16 cellular contexts compared by ENCODE assay signal in genomic region chr5:169547508-169547907, GRCh38. TPM values are rescaled to one million over a fixed set of nuclear protein-coding genes. Genes with fewer than 3 reads are reported as not detected.
DNase-seq lines count a peak whose midpoint lies in the region; FAIRE-seq and TF ChIP-seq lines count a peak whose summit lies in the region.
"Had no signal": no experiment of that assay in that cellular context is flagged by ENCODE, and none has a peak within 500 bp of the region (broad histone marks: within the 10 kb centered on the region; RNA-seq: fewer than 3 reads in every experiment).

No MANE protein-coding gene starts in this region.

- H3K4me2 ChIP-seq in parathyroid adenoma (ENCODE audit: low read length) = no peak overlapping the region

- H3K9me3 ChIP-seq in parathyroid adenoma (ENCODE audit: control insufficient read depth, low read length) = no peaks in the 10 kb centered on the region
- H3K9me3 ChIP-seq: tibial nerve had no signal

- H3K9ac ChIP-seq in parathyroid adenoma = no peak overlapping the region

- H3K36me3 ChIP-seq in bronchial epithelial cell (ENCODE audit: control insufficient read depth, insufficient read depth, low read length) (no peaks in the 10 kb centered on the region), parathyroid adenoma (ENCODE audit: control insufficient read depth, insufficient read depth, low read length) (no peaks in the 10 kb centered on the region)
- H3K36me3 ChIP-seq: tibial nerve had no signal

- peak; percentile 50 for FAIRE-seq in bronchial epithelial cell (lab: Jason Lieb, UNC)
- FAIRE-seq: A204.1, colon, GM12891 had no signal

- peak overlapping the region; percentile 47 for H2AFZ ChIP-seq in parathyroid adenoma

- H3K4me3 ChIP-seq in bronchial epithelial cell (ENCODE audit: low read depth, low read length) (no peak overlapping the region), parathyroid adenoma (ENCODE audit: low read depth, low read length) (no peak overlapping the region)
- H3K4me3 ChIP-seq: tibial nerve had no signal

- no peak for TF ChIP-seq RAD21 in Ishikawa (IDR thresholded peaks at IDR 0.05; ENCODE audit: low read depth)

- TF ChIP-seq CTCF in bronchial epithelial cell (IDR thresholded peaks at IDR 0.05; ENCODE audit: insufficient read depth, low read length, severe bottlenecking) (no peak), parathyroid adenoma (IDR thresholded peaks at IDR 0.05) (no peak)

- no peaks in the 10 kb centered on the region for H3K79me2 ChIP-seq in parathyroid adenoma

- H3K27ac ChIP-seq in parathyroid adenoma = no peak overlapping the region
- H3K27ac ChIP-seq: tibial nerve had no signal

- no peaks in the 10 kb centered on the region for H3K4me1 ChIP-seq in parathyroid adenoma
- H3K4me1 ChIP-seq: tibial nerve had no signal

- H3K27me3 ChIP-seq in bronchial epithelial cell (ENCODE audit: control insufficient read depth, insufficient read depth, low read length) = peaks cover 3% of the 10 kb centered on the region
- H3K27me3 ChIP-seq in parathyroid adenoma (ENCODE audit: control insufficient read depth, insufficient read depth, low read length) = no peaks in the 10 kb centered on the region
- H3K27me3 ChIP-seq: tibial nerve had no signal

- TF ChIP-seq EP300 in Ishikawa (IDR thresholded peaks at IDR 0.05; ENCODE audit: borderline replicate concordance) = no peak

- DNase-seq in NCI-H2171 treated with DMSO at 0.1 percent for 48 hours (lab: John Stamatoyannopoulos, UW) = peak; percentile 2
- DNase-seq in NCI-H2171 (lab: John Stamatoyannopoulos, UW) = no peak
- DNase-seq in bronchial epithelial cell (ENCODE audit: low read depth) = peak; percentile 12
- DNase-seq in GDM1 (lab: John Stamatoyannopoulos, UW) = no peak
- no peak for DNase-seq in NCI-H446 (lab: John Stamatoyannopoulos, UW)
- DNase-seq in GOT3 (lab: John Stamatoyannopoulos, UW) = no peak
- DNase-seq: activated CD4-positive, alpha-beta T cell treated with anti-CD3 and anti-CD28 coated beads, Interleukin-2, amount 10 ng/mL, durations not matched to agents 7 days and 5 days; immature natural killer cell; SIG-M5; stimulated activated CD4-positive, alpha-beta T cell treated with anti-CD3 and anti-CD28 coated beads, Interleukin-4, amount 100 ng/mL, for 1 hour had no signal

TF ChIP-seq in Ishikawa, 13 proteins besides CTCF, POLR2A, EP300 and RAD21:
- TF ChIP-seq CREB1 (IDR thresholded peaks at IDR 0.05; ENCODE audit: low read depth) = no peak
- TF ChIP-seq USF1 (IDR thresholded peaks at IDR 0.05) = peak; percentile 42; the same call in 1 of the 2 replicates
- TF ChIP-seq ZBTB7A (IDR thresholded peaks at IDR 0.05; ENCODE audit: low read depth) = no peak
- no peak for TF ChIP-seq TAF1 (IDR thresholded peaks at IDR 0.05; ENCODE audit: low read depth)
- TF ChIP-seq CEBPB (IDR thresholded peaks at IDR 0.05) = no peak
- TF ChIP-seq TEAD4 (IDR thresholded peaks at IDR 0.05) = no peak
- no peak for TF ChIP-seq REST (IDR thresholded peaks at IDR 0.05; ENCODE audit: low read depth)
- no peak for TF ChIP-seq NFIC (IDR thresholded peaks at IDR 0.05)

RNA-seq across cellular contexts. Expression of gene SPDL1, which starts 36.1 kb away (rescaled TPM):
- total RNA-seq in bronchial epithelial cell = 10.4 and 10.8 TPM in 2 replicates

Comparison
In these comparisons a context has a peak if more than half of its experiments do, and no peak if none do; other contexts are left out.
1. DNase-seq: peak in NCI-H2171 treated with DMSO at 0.1 percent for 48 hours (single experiment) and bronchial epithelial cell (single experiment); none in NCI-H2171 (single experiment), GDM1 (single experiment), NCI-H446 (0 of 2) and GOT3 (single experiment).